ENCODE assay signal across 8 cellular contexts in genomic region chr1:198162091-198162767, GRCh38. TPM values are rescaled to one million over a fixed set of nuclear protein-coding genes. Genes with fewer than 3 reads are reported as not detected.
A peak's percentile ranks its signal among the peaks of the same experiment; 100 is the strongest.
DNase-seq lines count a peak whose midpoint lies in the region; ATAC-seq and TF ChIP-seq lines count a peak whose summit lies in the region.

No MANE protein-coding gene starts in this region.

- H3K4me1 ChIP-seq in Caco-2: peaks cover 63% of the 10 kb centered on the region

- no peaks in the 10 kb centered on the region for H3K36me3 ChIP-seq in Caco-2 (ENCODE audit: control insufficient read depth, insufficient read depth, low read length)

- no peak for TF ChIP-seq CTCF in Caco-2 (IDR thresholded peaks at IDR 0.05; ENCODE audit: insufficient read depth in 1 of 2, low read depth in 1 of 2, low read length in 1 of 2, severe bottlenecking in 1 of 2, unreplicated experiment in 1 of 2)

- no TSS peak for BruUV-seq in Caco-2 (replicated peaks; lab: Mats Ljungman, UMichigan)

- H3K4me3 ChIP-seq in Caco-2 (ENCODE audit: low read depth, low read length): no peak overlapping the region

- DNase-seq in Caco-2: peak; percentile 69 to 82
- peak; percentile 70 to 89 for DNase-seq in NOMO-1 (lab: John Stamatoyannopoulos, UW; ENCODE audit: unreplicated experiment in 2 of 2)
- peak; percentile 23 for DNase-seq in left ventricle myocardium superior
- no peak for DNase-seq in NCI-H2196 treated with DMSO at 0.1 percent for 48 hours (lab: John Stamatoyannopoulos, UW; ENCODE audit: unreplicated experiment)
- no peak for DNase-seq in activated CD8-positive, alpha-beta memory T cell treated with anti-CD3 and anti-CD28 coated beads for 24 hours
- DNase-seq in NK-92 treated with Interleukin-12 subunit alpha and Interleukin-12 subunit beta, amount 100 ng/mL, for 24 hours (lab: John Stamatoyannopoulos, UW): no peak

- H3K36me3 Mint-ChIP-seq in Caco-2 (ENCODE audit: insufficient read depth, unreplicated experiment): peaks cover 15% of the 10 kb centered on the region

- peaks cover 28% of the 10 kb centered on the region for H3K4me1 Mint-ChIP-seq in Caco-2 (ENCODE audit: low read depth, unreplicated experiment)

- H3K27me3 Mint-ChIP-seq in Caco-2 (ENCODE audit: insufficient read depth, unreplicated experiment): no peaks in the 10 kb centered on the region

- no peaks in the 10 kb centered on the region for H3K9me3 ChIP-seq in Caco-2

- intact Hi-C loops in Caco-2 (cut with micrococcal nuclease; ENCODE audit: unreplicated experiment) (no loop called here), left ventricle myocardium superior (cut with micrococcal nuclease) (loop anchor here (10.0 kb wide), 1 partner anchor 103 kb away; no protein-coding TSS in a partner anchor)

- CTCF ChIA-PET in Caco-2 (lab: Charles Lee): no interaction called here

- ATAC-seq in GM21381 (IDR thresholded peaks at IDR 0.05; ENCODE audit: unreplicated experiment) (peak; percentile 19), left ventricle myocardium superior (no peak), HG03571 (IDR thresholded peaks at IDR 0.05; ENCODE audit: unreplicated experiment) (no peak)

- no peaks in the 10 kb centered on the region for H3K9me3 Mint-ChIP-seq in Caco-2 (ENCODE audit: unreplicated experiment)

- peak overlapping the region; percentile 67 for H3K27ac Mint-ChIP-seq in Caco-2 (ENCODE audit: unreplicated experiment)

- peak overlapping the region; percentile 62 for H3K4me3 Mint-ChIP-seq in Caco-2 (ENCODE audit: unreplicated experiment)

- H3K27me3 ChIP-seq in Caco-2 (replicated peaks; ENCODE audit: control insufficient read depth, insufficient read depth, low read length): no peaks in the 10 kb centered on the region

- POLR2A ChIA-PET in Caco-2 (lab: Charles Lee): interaction anchor here (0.6 to 0.7 kb wide), 2 partner anchors 10 to 26 kb away, joined by 3 read pairs; no protein-coding TSS in a partner anchor

RNA-seq across cellular contexts. Expression of gene NEK7, which starts 5.4 kb away (rescaled TPM):
- total RNA-seq in Caco-2 (2022) (52.3 and 56.1 TPM in 2 replicates), left ventricle myocardium superior (215 TPM)

Comparison
In these comparisons a context has a peak if more than half of its experiments do, and no peak if none do; other contexts are left out.
1. DNase-seq: peak in Caco-2 (2 of 2), NOMO-1 (2 of 2) and left ventricle myocardium superior (single experiment); none in NCI-H2196 treated with DMSO at 0.1 percent for 48 hours (single experiment), activated CD8-positive, alpha-beta memory T cell treated with anti-CD3 and anti-CD28 coated beads for 24 hours (single experiment) and NK-92 treated with Interleukin-12 subunit alpha and Interleukin-12 subunit beta, amount 100 ng/mL, for 24 hours (single experiment).